Comparison of ENCODE assay signal across 29 cellular contexts in the genomic region with DNA sequence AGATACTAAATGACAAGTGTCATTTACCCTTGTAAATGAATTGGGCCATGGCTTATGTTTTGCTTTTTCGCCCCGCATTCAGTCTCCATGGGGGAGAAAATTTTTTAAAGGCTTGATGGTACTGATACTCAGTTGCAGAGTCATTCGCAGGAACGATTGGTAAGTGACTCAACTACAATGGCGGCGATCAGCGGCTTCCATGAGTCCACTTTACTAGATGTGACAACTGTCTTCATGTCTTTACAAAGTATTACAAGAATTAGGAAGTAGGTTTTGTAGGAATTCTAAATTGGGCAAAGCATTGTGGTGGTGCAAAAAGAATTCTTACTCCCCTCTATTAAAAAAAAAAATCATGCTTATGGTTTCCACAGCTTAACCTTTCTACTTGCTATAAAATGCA.
"Had no signal": no experiment of that assay in that cellular context is flagged by ENCODE, and none has a peak within 500 bp of the region (broad histone marks: within the 10 kb centered on the region; RNA-seq: fewer than 3 reads in every experiment).

No MANE protein-coding gene starts in this region.

- H3K9me3 ChIP-seq: stomach, suprapubic skin, testis, thoracic aorta, tibial artery, tibial nerve, transverse colon, upper lobe of left lung, upper lobe of right lung, uterus, vagina had no signal

- H3K4me3 ChIP-seq: stomach, suprapubic skin, testis, thoracic aorta, thyroid gland, tibial artery, tibial nerve, transverse colon, upper lobe of left lung, upper lobe of right lung, uterus, vagina had no signal

- H3K36me3 Mint-ChIP-seq: stimulated activated effector memory CD8-positive, alpha-beta T cell treated with anti-CD3 and anti-CD28 coated beads, Interleukin-12 subunit alpha, Interleukin-12 subunit beta, amount 100 ng/mL, for 72 hours; type B pancreatic cell had no signal

- H3K36me3 ChIP-seq: stomach, suprapubic skin, thoracic aorta, thyroid gland, tibial artery, tibial nerve, transverse colon, upper lobe of left lung, upper lobe of right lung, uterus, vagina had no signal

- H3K4me1 Mint-ChIP-seq: stimulated activated effector memory CD8-positive, alpha-beta T cell treated with anti-CD3 and anti-CD28 coated beads, Interleukin-12 subunit alpha, Interleukin-12 subunit beta, amount 100 ng/mL, for 72 hours; stimulated activated naive CD8-positive, alpha-beta T cell treated with anti-CD3 and anti-CD28 coated beads, Interleukin-15, amount 100 ng/mL, for 72 hours had no signal

- H3K27ac Mint-ChIP-seq: stimulated activated memory B cell treated with anti-CD40 and anti-IgM and Interleukin-4, amounts not matched to agents 10 μg/mL and 1 μg/mL and 100 μg/mL, for 72 hours; stimulated activated naive B cell treated with anti-CD40 and anti-IgM and Interleukin-4, amounts not matched to agents 10 μg/mL and 1 μg/mL and 100 μg/mL, for 72 hours; stimulated activated naive CD8-positive, alpha-beta T cell treated with anti-CD3 and anti-CD28 coated beads, Interleukin-15, amount 100 ng/mL, for 72 hours; stimulated activated naive CD8-positive, alpha-beta T cell treated with anti-CD3 and anti-CD28 coated beads, Interleukin-15, Interleukin-2, amounts not matched to agents 100 ng/mL and 50 ng/mL, for 24 hours; type B pancreatic cell had no signal

- DNase-seq: stimulated activated CD4-positive, alpha-beta T cell treated with anti-CD3 and anti-CD28 coated beads, Interleukin-2, amount 100 ng/mL, for 48 hours; stimulated activated CD4-positive, alpha-beta T cell treated with anti-CD3 and anti-CD28 coated beads, Interleukin-4, amount 100 ng/mL, for 1 hour; stimulated activated CD4-positive, alpha-beta T cell treated with anti-CD3 and anti-CD28 coated beads, Interleukin-4, amount 100 ng/mL, for 24 hours; stimulated activated CD4-positive, alpha-beta T cell treated with anti-CD3 and anti-CD28 coated beads, Interleukin-4, amount 100 ng/mL, for 4 hours; stimulated activated CD8-positive, alpha-beta memory T cell treated with anti-CD3 and anti-CD28 coated beads, Interleukin-4, amount 100 ng/mL, for 48 hours; stimulated activated naive B cell treated with anti-CD40 and anti-IgM and Interleukin-4, amounts not matched to agents 10 μg/mL and 1 μg/mL and 100 μg/mL, for 72 hours; stimulated activated naive CD4-positive, alpha-beta T cell; stimulated activated naive CD4-positive, alpha-beta T cell treated with Interleukin-2 at 50 U/mL for 16 hours; stimulated activated naive CD8-positive, alpha-beta T cell treated with anti-CD3 and anti-CD28 coated beads, Interleukin-15, amount 100 ng/mL, for 72 hours; stimulated activated naive CD8-positive, alpha-beta T cell treated with anti-CD3 and anti-CD28 coated beads, Interleukin-15, Interleukin-2, amounts not matched to agents 100 U/mL and 50 U/mL, for 24 hours; stomach; substantia nigra; testis; thyroid gland; tibial artery; transverse colon; trophoblast cell; upper lobe of left lung; upper lobe of right lung; uterus had no signal

- FAIRE-seq: urothelium cell line had no signal

- H3K27me3 ChIP-seq: stomach, suprapubic skin, testis, thyroid gland, tibial artery, tibial nerve, transverse colon, upper lobe of left lung, upper lobe of right lung, uterus, vagina had no signal

- H3K4me1 ChIP-seq: stomach, suprapubic skin, testis, thyroid gland, tibial artery, transverse colon, upper lobe of left lung, upper lobe of right lung, uterus, vagina had no signal

- H3K27ac ChIP-seq: stomach, suprapubic skin, testis, thoracic aorta, thyroid gland, tibial artery, transverse colon, upper lobe of left lung, upper lobe of right lung, uterus, vagina had no signal

- H3K4me3 Mint-ChIP-seq: stimulated activated effector memory CD8-positive, alpha-beta T cell treated with anti-CD3 and anti-CD28 coated beads, Interleukin-12 subunit alpha, Interleukin-12 subunit beta, amount 100 ng/mL, for 72 hours; stimulated activated memory B cell treated with anti-CD40 and anti-IgM and Interleukin-4, amounts not matched to agents 10 μg/mL and 1 μg/mL and 100 μg/mL, for 72 hours; stimulated activated naive B cell treated with anti-CD40 and anti-IgM and Interleukin-4, amounts not matched to agents 10 μg/mL and 1 μg/mL and 100 μg/mL, for 72 hours; stimulated activated naive CD8-positive, alpha-beta T cell treated with anti-CD3 and anti-CD28 coated beads, Interleukin-15, amount 100 ng/mL, for 72 hours; stimulated activated naive CD8-positive, alpha-beta T cell treated with anti-CD3 and anti-CD28 coated beads, Interleukin-15, Interleukin-2, amounts not matched to agents 100 ng/mL and 50 ng/mL, for 24 hours; type B pancreatic cell had no signal

- ATAC-seq: stimulated activated effector memory CD8-positive, alpha-beta T cell treated with anti-CD3 and anti-CD28 coated beads, Interleukin-12 subunit alpha, Interleukin-12 subunit beta, amount 100 ng/mL, for 72 hours; stimulated activated memory B cell treated with anti-CD40 and anti-IgM and Interleukin-4, amounts not matched to agents 10 μg/mL and 1 μg/mL and 100 μg/mL, for 72 hours; stimulated activated naive B cell treated with anti-CD40 and anti-IgM and Interleukin-4, amounts not matched to agents 10 μg/mL and 1 μg/mL and 100 μg/mL, for 72 hours; stimulated activated naive CD8-positive, alpha-beta T cell treated with anti-CD3 and anti-CD28 coated beads, Interleukin-15, amount 100 ng/mL, for 72 hours; stimulated activated naive CD8-positive, alpha-beta T cell treated with anti-CD3 and anti-CD28 coated beads, Interleukin-15, Interleukin-2, amounts not matched to agents 100 U/mL and 50 U/mL, for 24 hours; upper lobe of right lung had no signal

- H3K9me3 Mint-ChIP-seq: stimulated activated effector memory CD8-positive, alpha-beta T cell treated with anti-CD3 and anti-CD28 coated beads, Interleukin-12 subunit alpha, Interleukin-12 subunit beta, amount 100 ng/mL, for 72 hours; stimulated activated memory B cell treated with anti-CD40 and anti-IgM and Interleukin-4, amounts not matched to agents 10 μg/mL and 1 μg/mL and 100 μg/mL, for 72 hours; stimulated activated naive CD8-positive, alpha-beta T cell treated with anti-CD3 and anti-CD28 coated beads, Interleukin-15, amount 100 ng/mL, for 72 hours; stimulated activated naive CD8-positive, alpha-beta T cell treated with anti-CD3 and anti-CD28 coated beads, Interleukin-15, Interleukin-2, amounts not matched to agents 100 ng/mL and 50 ng/mL, for 24 hours; type B pancreatic cell had no signal

- H3K27me3 Mint-ChIP-seq: stimulated activated memory B cell treated with anti-CD40 and anti-IgM and Interleukin-4, amounts not matched to agents 10 μg/mL and 1 μg/mL and 100 μg/mL, for 72 hours; stimulated activated naive B cell treated with anti-CD40 and anti-IgM and Interleukin-4, amounts not matched to agents 10 μg/mL and 1 μg/mL and 100 μg/mL, for 72 hours; stimulated activated naive CD8-positive, alpha-beta T cell treated with anti-CD3 and anti-CD28 coated beads, Interleukin-15, amount 100 ng/mL, for 72 hours; stimulated activated naive CD8-positive, alpha-beta T cell treated with anti-CD3 and anti-CD28 coated beads, Interleukin-15, Interleukin-2, amounts not matched to agents 100 ng/mL and 50 ng/mL, for 24 hours; type B pancreatic cell had no signal
